8 cellular contexts compared by ENCODE assay signal in genomic region chr5:180860273-180860886, GRCh38. TPM values are rescaled to one million over a fixed set of nuclear protein-coding genes. Genes with fewer than 3 reads are reported as not detected.
A peak's percentile ranks its signal among the peaks of the same experiment; 100 is the strongest.
DNase-seq lines count a peak whose midpoint lies in the region; ATAC-seq, FAIRE-seq and TF ChIP-seq lines count a peak whose summit lies in the region.

No MANE protein-coding gene starts in this region.

- H3K4me1 ChIP-seq in SK-N-SH (ENCODE audit: control insufficient read depth in 1 of 2, insufficient read depth in 2 of 2, low read depth in 1 of 2, low read length in 1 of 2) = no peaks in the 10 kb centered on the region; a peak in 2 of 4 replicates
- H3K4me1 ChIP-seq in HepG2 (ENCODE audit: insufficient read depth, low read length) = peaks cover 7% of the 10 kb centered on the region

- peaks cover 13 to 14% of the 10 kb centered on the region in 2 experiments for H3K36me3 ChIP-seq in SK-N-SH (replicated peaks in 1 of 2; ENCODE audit: control insufficient read depth in 1 of 2, insufficient read depth in 2 of 2, low read length in 1 of 2)
- peaks cover 0 to 2% of the 10 kb centered on the region in 2 experiments; a peak in 2 of 5 replicates for H3K36me3 ChIP-seq in HepG2 (replicated peaks in 1 of 2; ENCODE audit: control insufficient read depth in 1 of 2, insufficient read depth in 2 of 2, low read length in 2 of 2)

- H3K79me2 ChIP-seq in SK-N-SH (ENCODE audit: insufficient read depth) (peaks cover 43% of the 10 kb centered on the region), HepG2 (ENCODE audit: insufficient read depth, low read length) (peaks cover 2% of the 10 kb centered on the region)

- peaks cover 8% of the 10 kb centered on the region for H3F3A ChIP-seq in SK-N-SH (replicated peaks; ENCODE audit: insufficient read depth)

- peak overlapping the region; percentile 89 for H3K4me3 ChIP-seq in Jurkat, Clone E6-1 (ENCODE audit: low read length)
- H3K4me3 ChIP-seq in SK-N-SH (ENCODE audit: low read depth in 2 of 2, low read length in 1 of 2) = peak overlapping the region; percentile 87 to 99
- peak overlapping the region; percentile 93 to 99 for H3K4me3 ChIP-seq in cardiac fibroblast (replicated peaks in 1 of 2; ENCODE audit: low read depth in 2 of 2, low read length in 2 of 2)
- H3K4me3 ChIP-seq in HepG2 (replicated peaks in 1 of 3; ENCODE audit: insufficient read depth in 1 of 3, low read depth in 2 of 3, low read length in 3 of 3) = peak overlapping the region; percentile 93 to 99 (median 93)

- 1% methylated on average over 17 of the region's 18 CpGs for WGBS in SK-N-SH (ENCODE audit: low lambda C conversion rate)
- 1% methylated on average over 18 of the region's 18 CpGs for WGBS in HepG2 (ENCODE audit: low lambda C conversion rate)

- peak; percentile 30 for FAIRE-seq in HepG2 (lab: Jason Lieb, UNC)

- H3K9ac ChIP-seq in SK-N-SH (peak overlapping the region; percentile 98), HepG2 (ENCODE audit: insufficient read depth, low read depth, low read length) (peak overlapping the region; percentile 85)

- no peak for TF ChIP-seq POLR2A in HepG2 (IDR thresholded peaks at IDR 0.05; ENCODE audit: insufficient read depth in 1 of 2, low read depth in 2 of 2, low read length in 2 of 2)

- POLR2A ChIA-PET in SK-N-SH (lab: Yijun Ruan, JAX) = interaction anchor here (1.5 to 1.7 kb wide), 2 partner anchors 29 to 50 kb away, joined by 6 to 9 read pairs; no protein-coding TSS in a partner anchor
- POLR2A ChIA-PET in HepG2 (lab: Yijun Ruan, JAX) = interaction anchor here (0.6 to 1.5 kb wide), 6 partner anchors 50 to 346 kb away, joined by 3 to 6 read pairs (median 3); no protein-coding TSS in a partner anchor

- no peaks in the 10 kb centered on the region for H3K9me2 ChIP-seq in SK-N-SH

- TF ChIP-seq CTCF in SK-N-SH (IDR thresholded peaks at IDR 0.05) = peak; percentile 42
- TF ChIP-seq CTCF in cardiac fibroblast (IDR thresholded peaks at IDR 0.05; ENCODE audit: low read depth, low read length) = no peak
- peak; percentile 41 for TF ChIP-seq CTCF in HepG2 (CRISPR knock-in tag; IDR thresholded peaks at IDR 0.05)

- TF ChIP-seq RAD21 in SK-N-SH (IDR thresholded peaks at IDR 0.05; ENCODE audit: low read length) = no peak; the same call in 1 of the 2 replicates
- no peak for TF ChIP-seq RAD21 in HepG2 (CRISPR knock-in tag; IDR thresholded peaks at IDR 0.05)

- TSS peak; percentile 70 for BruUV-seq in HepG2 (replicated peaks; lab: Mats Ljungman, UMichigan)

- no peaks in the 10 kb centered on the region for H3K9me3 ChIP-seq in SK-N-SH
- no peaks in the 10 kb centered on the region for H3K9me3 ChIP-seq in HepG2 (ENCODE audit: low read length)

- CTCF ChIA-PET in SK-N-SH (lab: Yijun Ruan, JAX) (interaction anchor here (1.3 to 1.4 kb wide), 2 partner anchors 23 to 76 kb away, joined by 3 to 4 read pairs; no protein-coding TSS in a partner anchor), HepG2 (lab: Yijun Ruan, JAX; ENCODE audit: low intra/inter-chr PET ratio, low total read pairs) (interaction anchor here (0.8 kb wide), 1 partner anchor 76 kb away, joined by 3 read pairs; no protein-coding TSS in a partner anchor)

- H3K27ac ChIP-seq in SK-N-SH (ENCODE audit: low read depth in 2 of 2, low read length in 1 of 2) (peak overlapping the region; percentile 77 to 90), HepG2 (ENCODE audit: extremely low read length, insufficient read depth, low read length) (peak overlapping the region; percentile 80)

- H4K20me1 ChIP-seq in SK-N-SH (ENCODE audit: insufficient read depth) = no peaks in the 10 kb centered on the region
- no peaks in the 10 kb centered on the region for H4K20me1 ChIP-seq in HepG2 (ENCODE audit: insufficient read depth, low read length)

- TF ChIP-seq EP300 in SK-N-SH (IDR thresholded peaks at IDR 0.05; ENCODE audit: borderline replicate concordance in 1 of 2, low read depth in 1 of 2, low read length in 1 of 2) = no peak
- TF ChIP-seq EP300 in HepG2 (IDR thresholded peaks at IDR 0.05; ENCODE audit: low read depth in 2 of 2, low read length in 2 of 2) = no peak
- no peak for TF ChIP-seq EP300 in HepG2 (CRISPR knock-in tag; IDR thresholded peaks at IDR 0.05; ENCODE audit: borderline replicate concordance)

- intact Hi-C loops in HepG2 (cut with micrococcal nuclease; ENCODE audit: unreplicated experiment) = loop anchor here (2.0 to 10.0 kb wide), 4 partner anchors 26 to 294 kb away; no protein-coding TSS in a partner anchor

- H2AFZ ChIP-seq in SK-N-SH (ENCODE audit: low read depth) (peak overlapping the region; percentile 99), HepG2 (ENCODE audit: low read length) (no peak overlapping the region)

- DNase-seq in NCI-H2196 treated with DMSO at 0.1 percent for 48 hours (lab: John Stamatoyannopoulos, UW; ENCODE audit: unreplicated experiment) (peak; percentile 40), NCI-H2196 (lab: John Stamatoyannopoulos, UW; ENCODE audit: unreplicated experiment) (no peak), SK-N-SH (peak; percentile 65), cardiac fibroblast (ENCODE audit: low read depth in 2 of 2) (peak in 1 of 2 donors; percentile 16), HepG2 (ENCODE audit: low spot score) (peak; percentile 65)
- DNase-seq in Jurkat, Clone E6-1 (ENCODE audit: low read depth, low spot score) = peak; percentile 86
- peak; percentile 15 for DNase-seq in stimulated activated CD8-positive, alpha-beta memory T cell treated with anti-CD3 and anti-CD28 coated beads, Interleukin-7, amount 100 ng/mL, for 24 hours (ENCODE audit: low read depth)

- H3K4me2 ChIP-seq in SK-N-SH (peak overlapping the region; percentile 98), HepG2 (ENCODE audit: low read depth, low read length) (peak overlapping the region; percentile 93)

- H3K27me3 ChIP-seq in SK-N-SH (ENCODE audit: insufficient read depth) (no peaks in the 10 kb centered on the region), HepG2 (ENCODE audit: control insufficient read depth in 1 of 2, insufficient read depth in 2 of 2, low read length in 2 of 2) (no peaks in the 10 kb centered on the region; a peak in 1 of 5 replicates)

- ATAC-seq in GM21737 (IDR thresholded peaks at IDR 0.05; ENCODE audit: unreplicated experiment) (peak; percentile 39), HepG2 (peak; percentile 72)

- in situ Hi-C loops in HepG2 (cut with HindIII; ENCODE audit: extremely low pct_ligation_motif_present, low pct_unique_long_range_greater_than_20kb) = no loop called here

RNA-seq across cellular contexts. Expression of gene ZFP62, which starts 0.7 kb away (rescaled TPM):
- 30.5 TPM for polyA plus RNA-seq in Jurkat, Clone E6-1 (2012; ENCODE audit: insufficient read depth, insufficient read length)
- 6.0 and 9.0 TPM in 2 replicates for polyA plus RNA-seq in SK-N-SH (2012; rRNA removed)
- polyA plus RNA-seq in SK-N-SH (2012; cell fraction: cytosol; rRNA removed) = 7.5 and 10.4 TPM in 2 replicates
- 10.3 and 22.5 TPM in 2 replicates for polyA plus RNA-seq in SK-N-SH (2012; cell fraction: nucleus; rRNA removed)
- 18.9 and 19.4 TPM in 2 replicates for total RNA-seq in HepG2 (2016; rRNA removed; fragmentation: Illumina TruSeq; extraction: Trizol)
- 5.7 and 6.2 TPM in 2 replicates for total RNA-seq in HepG2 (2016; cell fraction: cytosol; rRNA removed; fragmentation: Illumina TruSeq; extraction: Trizol; ENCODE audit: low read depth)
- total RNA-seq in HepG2 (2016; cell fraction: insoluble cytoplasmic fraction; rRNA removed; fragmentation: Illumina TruSeq; extraction: Trizol) = 20.1 and 22.7 TPM in 2 replicates
- total RNA-seq in HepG2 (2016; cell fraction: membrane; rRNA removed; fragmentation: Illumina TruSeq; extraction: Trizol) = 10.4 and 12.0 TPM in 2 replicates
- 19.0 and 23.1 TPM in 2 replicates for total RNA-seq in HepG2 (2016; cell fraction: nucleus; rRNA removed; fragmentation: Illumina TruSeq; extraction: Trizol)
- 8.2 and 8.4 TPM in 2 replicates for polyA plus RNA-seq in HepG2 (2011; rRNA removed)
- 2.3 and 4.2 TPM in 2 replicates for polyA plus RNA-seq in HepG2 (2011; cell fraction: cytosol; rRNA removed)
- 10.7 and 13.1 TPM in 2 replicates for polyA plus RNA-seq in HepG2 (2011; cell fraction: nucleus; rRNA removed)
- polyA plus RNA-seq in HepG2 (2012) = 12.0 and 13.8 TPM in 2 replicates
- 4.5 and 6.5 TPM in 2 replicates for polyA plus RNA-seq in HepG2 (2016; cell fraction: cytosol; fragmentation: Illumina TruSeq; extraction: Trizol; ENCODE audit: low read depth)
- polyA plus RNA-seq in HepG2 (2016; cell fraction: insoluble cytoplasmic fraction; fragmentation: Illumina TruSeq; extraction: Trizol; ENCODE audit: low read depth) = 12.0 and 13.7 TPM in 2 replicates
- polyA plus RNA-seq in HepG2 (2016; cell fraction: membrane; fragmentation: Illumina TruSeq; extraction: Trizol; ENCODE audit: low read depth) = 7.0 and 7.5 TPM in 2 replicates
- polyA plus RNA-seq in HepG2 (2016; cell fraction: nucleus; fragmentation: Illumina TruSeq; extraction: Trizol; ENCODE audit: insufficient read depth, low read depth) = 22.7 and 27.8 TPM in 2 replicates
- polyA minus RNA-seq in HepG2 (2011; rRNA and poly(A)+ RNA removed; ENCODE audit: low replicate concordance) = 0.80 and 9.4 TPM in 2 replicates
- polyA minus RNA-seq in HepG2 (2011; cell fraction: cytosol; rRNA and poly(A)+ RNA removed) = 7.9 and 8.4 TPM in 2 replicates
- 19.1 and 29.2 TPM in 2 replicates for polyA minus RNA-seq in HepG2 (2011; cell fraction: nucleus; rRNA and poly(A)+ RNA removed)

RNA-seq across cellular contexts. Expression of gene BTNL8, which starts 38.6 kb away (rescaled TPM):
- polyA plus RNA-seq in Jurkat, Clone E6-1 (2012; ENCODE audit: insufficient read depth, insufficient read length) = not detected
- polyA plus RNA-seq in SK-N-SH (2012; rRNA removed) (not detected in 2 replicates), HepG2 (2011; rRNA removed) (not detected in 2 replicates)
- polyA plus RNA-seq in SK-N-SH (2012; cell fraction: cytosol; rRNA removed) = not detected in 2 replicates
- not detected in 2 replicates for polyA plus RNA-seq in SK-N-SH (2012; cell fraction: nucleus; rRNA removed)
- total RNA-seq in HepG2 (2016; rRNA removed; fragmentation: Illumina TruSeq; extraction: Trizol) = not detected in 2 replicates
- not detected in 2 replicates for total RNA-seq in HepG2 (2016; cell fraction: cytosol; rRNA removed; fragmentation: Illumina TruSeq; extraction: Trizol; ENCODE audit: low read depth)
- total RNA-seq in HepG2 (2016; cell fraction: insoluble cytoplasmic fraction; rRNA removed; fragmentation: Illumina TruSeq; extraction: Trizol) = not detected in 2 replicates
- not detected in 2 replicates for total RNA-seq in HepG2 (2016; cell fraction: membrane; rRNA removed; fragmentation: Illumina TruSeq; extraction: Trizol)
- not detected in 2 replicates for total RNA-seq in HepG2 (2016; cell fraction: nucleus; rRNA removed; fragmentation: Illumina TruSeq; extraction: Trizol)
- polyA plus RNA-seq in HepG2 (2011; cell fraction: cytosol; rRNA removed) = not detected in 2 replicates
- polyA plus RNA-seq in HepG2 (2011; cell fraction: nucleus; rRNA removed) = not detected in 2 replicates
- not detected in 2 replicates for polyA plus RNA-seq in HepG2 (2012)
- polyA plus RNA-seq in HepG2 (2016; cell fraction: cytosol; fragmentation: Illumina TruSeq; extraction: Trizol; ENCODE audit: low read depth) = not detected in 2 replicates
- polyA plus RNA-seq in HepG2 (2016; cell fraction: insoluble cytoplasmic fraction; fragmentation: Illumina TruSeq; extraction: Trizol; ENCODE audit: low read depth) = not detected in 2 replicates
- not detected in 2 replicates for polyA plus RNA-seq in HepG2 (2016; cell fraction: membrane; fragmentation: Illumina TruSeq; extraction: Trizol; ENCODE audit: low read depth)
- polyA plus RNA-seq in HepG2 (2016; cell fraction: nucleus; fragmentation: Illumina TruSeq; extraction: Trizol; ENCODE audit: insufficient read depth, low read depth) = not detected in 2 replicates
- polyA minus RNA-seq in HepG2 (2011; rRNA and poly(A)+ RNA removed; ENCODE audit: low replicate concordance) = not detected in 2 replicates
- not detected in 2 replicates for polyA minus RNA-seq in HepG2 (2011; cell fraction: cytosol; rRNA and poly(A)+ RNA removed)
- not detected in 2 replicates for polyA minus RNA-seq in HepG2 (2011; cell fraction: nucleus; rRNA and poly(A)+ RNA removed)

RNA-seq across cellular contexts. Expression of gene MGAT1, which starts 57.8 kb away (rescaled TPM):
- 67.0 TPM for polyA plus RNA-seq in Jurkat, Clone E6-1 (2012; ENCODE audit: insufficient read depth, insufficient read length)
- polyA plus RNA-seq in SK-N-SH (2012; rRNA removed) (47.3 and 55.8 TPM in 2 replicates), HepG2 (2011; rRNA removed) (55.3 and 72.5 TPM in 2 replicates)
- polyA plus RNA-seq in SK-N-SH (2012; cell fraction: cytosol; rRNA removed) = 27.7 and 43.1 TPM in 2 replicates
- polyA plus RNA-seq in SK-N-SH (2012; cell fraction: nucleus; rRNA removed) = 56.3 and 60.6 TPM in 2 replicates
- 26.7 and 50.1 TPM in 2 replicates for total RNA-seq in HepG2 (2016; rRNA removed; fragmentation: Illumina TruSeq; extraction: Trizol)
- total RNA-seq in HepG2 (2016; cell fraction: cytosol; rRNA removed; fragmentation: Illumina TruSeq; extraction: Trizol; ENCODE audit: low read depth) = 15.0 and 17.0 TPM in 2 replicates
- 27.7 and 47.8 TPM in 2 replicates for total RNA-seq in HepG2 (2016; cell fraction: insoluble cytoplasmic fraction; rRNA removed; fragmentation: Illumina TruSeq; extraction: Trizol)
- 38.7 and 40.9 TPM in 2 replicates for total RNA-seq in HepG2 (2016; cell fraction: membrane; rRNA removed; fragmentation: Illumina TruSeq; extraction: Trizol)
- 41.7 and 45.5 TPM in 2 replicates for total RNA-seq in HepG2 (2016; cell fraction: nucleus; rRNA removed; fragmentation: Illumina TruSeq; extraction: Trizol)
- 68.1 and 77.1 TPM in 2 replicates for polyA plus RNA-seq in HepG2 (2011; cell fraction: cytosol; rRNA removed)
- 95.1 and 98.8 TPM in 2 replicates for polyA plus RNA-seq in HepG2 (2011; cell fraction: nucleus; rRNA removed)
- polyA plus RNA-seq in HepG2 (2012) = 54.8 and 70.3 TPM in 2 replicates
- polyA plus RNA-seq in HepG2 (2016; cell fraction: cytosol; fragmentation: Illumina TruSeq; extraction: Trizol; ENCODE audit: low read depth) = 24.2 and 28.9 TPM in 2 replicates
- polyA plus RNA-seq in HepG2 (2016; cell fraction: insoluble cytoplasmic fraction; fragmentation: Illumina TruSeq; extraction: Trizol; ENCODE audit: low read depth) = 31.3 and 35.5 TPM in 2 replicates
- polyA plus RNA-seq in HepG2 (2016; cell fraction: membrane; fragmentation: Illumina TruSeq; extraction: Trizol; ENCODE audit: low read depth) = 36.5 and 42.6 TPM in 2 replicates
- 88.1 and 90.9 TPM in 2 replicates for polyA plus RNA-seq in HepG2 (2016; cell fraction: nucleus; fragmentation: Illumina TruSeq; extraction: Trizol; ENCODE audit: insufficient read depth, low read depth)
- polyA minus RNA-seq in HepG2 (2011; rRNA and poly(A)+ RNA removed; ENCODE audit: low replicate concordance) = 47.5 and 138 TPM in 2 replicates
- 68.3 and 69.5 TPM in 2 replicates for polyA minus RNA-seq in HepG2 (2011; cell fraction: cytosol; rRNA and poly(A)+ RNA removed)
- polyA minus RNA-seq in HepG2 (2011; cell fraction: nucleus; rRNA and poly(A)+ RNA removed) = 44.8 and 54.2 TPM in 2 replicates
